2 cellular contexts compared by ENCODE assay signal in genomic region chr19:3477506-3477905, GRCh38.
A peak's percentile ranks its signal among the peaks of the same experiment; 100 is the strongest.
TF ChIP-seq lines count a peak whose summit lies in the region.

No MANE protein-coding gene starts in this region.

TF ChIP-seq in HepG2, 621 proteins besides CTCF, POLR2A, EP300 and RAD21:
- TF ChIP-seq HNRNPL (IDR thresholded peaks at IDR 0.05; ENCODE audit: low read depth, low read length) = 0 out of 2 replicates have a peak, but pooled peaks have one; percentile 51
- no peak for TF ChIP-seq ZNF142 (CRISPR knock-in tag; IDR thresholded peaks at IDR 0.05)
- no peak for TF ChIP-seq SNRNP70 (IDR thresholded peaks at IDR 0.05; ENCODE audit: low read depth, low read length)

TF ChIP-seq in IMR-90, 13 proteins besides CTCF, POLR2A, EP300 and RAD21:
- TF ChIP-seq RFX5 (IDR thresholded peaks at IDR 0.05; ENCODE audit: low read depth, low read length) (no peak), FOS (IDR thresholded peaks at IDR 0.05; ENCODE audit: low read depth, low read length) (no peak), RCOR1 (IDR thresholded peaks at IDR 0.05; ENCODE audit: insufficient replicate concordance, low read length) (no peak), BHLHE40 (IDR thresholded peaks at IDR 0.05; ENCODE audit: low read depth, low read length) (no peak), ELK1 (IDR thresholded peaks at IDR 0.05; ENCODE audit: borderline replicate concordance, low read depth, low read length) (no peak), USF2 (IDR thresholded peaks at IDR 0.05; ENCODE audit: low read depth, low read length) (no peak), MAFK (IDR thresholded peaks at IDR 0.05; ENCODE audit: low read depth, low read length) (no peak), CEBPB (IDR thresholded peaks at IDR 0.05; ENCODE audit: low read depth, low read length) (no peak), MXI1 (IDR thresholded peaks at IDR 0.05; ENCODE audit: borderline replicate concordance, low read depth, low read length) (no peak), CHD1 (IDR thresholded peaks at IDR 0.05; ENCODE audit: low read depth, low read length) (no peak), SMC3 (IDR thresholded peaks at IDR 0.05; ENCODE audit: low read depth, low read length) (no peak), MAZ (IDR thresholded peaks at IDR 0.05; ENCODE audit: borderline replicate concordance, low read depth, low read length) (no peak), NFE2L2 (IDR thresholded peaks at IDR 0.05; ENCODE audit: low read depth, low read length) (no peak)
